ENCODE assay signal across 1 cellular context in genomic region chr3:64039972-64040733, GRCh38.
TF ChIP-seq lines count a peak whose summit lies in the region.

No MANE protein-coding gene starts in this region.

TF ChIP-seq in H1, 55 proteins besides CTCF, POLR2A, EP300 and RAD21:
- no peak for TF ChIP-seq GTF2F1 (IDR thresholded peaks at IDR 0.05; ENCODE audit: borderline replicate concordance, low read depth, low read length)
- TF ChIP-seq MAFK (IDR thresholded peaks at IDR 0.05; ENCODE audit: low read depth, low read length), result no peak
- no peak for TF ChIP-seq EGR1 (IDR thresholded peaks at IDR 0.05; ENCODE audit: borderline replicate concordance, low read depth, low read length)
- no peak for TF ChIP-seq BRCA1 (IDR thresholded peaks at IDR 0.05; ENCODE audit: low read depth, low read length)
- TF ChIP-seq CBX5 (IDR thresholded peaks at IDR 0.05; ENCODE audit: low read depth, low read length), result no peak
- TF ChIP-seq ATF2 (IDR thresholded peaks at IDR 0.05; ENCODE audit: low read length), result no peak
- no peak for TF ChIP-seq GABPA (IDR thresholded peaks at IDR 0.05; ENCODE audit: borderline replicate concordance, insufficient read depth, low read length)
- TF ChIP-seq TBP (IDR thresholded peaks at IDR 0.05; ENCODE audit: low read depth, low read length), result no peak
- TF ChIP-seq CHD7 (IDR thresholded peaks at IDR 0.05; ENCODE audit: insufficient replicate concordance, low read length), result no peak
- no peak for TF ChIP-seq CHD1 (IDR thresholded peaks at IDR 0.05; ENCODE audit: low read depth, low read length)
TF ChIP-seq in H1: peak in this region for 0.
